ENCODE assay signal across 8 cellular contexts in the genomic region with DNA sequence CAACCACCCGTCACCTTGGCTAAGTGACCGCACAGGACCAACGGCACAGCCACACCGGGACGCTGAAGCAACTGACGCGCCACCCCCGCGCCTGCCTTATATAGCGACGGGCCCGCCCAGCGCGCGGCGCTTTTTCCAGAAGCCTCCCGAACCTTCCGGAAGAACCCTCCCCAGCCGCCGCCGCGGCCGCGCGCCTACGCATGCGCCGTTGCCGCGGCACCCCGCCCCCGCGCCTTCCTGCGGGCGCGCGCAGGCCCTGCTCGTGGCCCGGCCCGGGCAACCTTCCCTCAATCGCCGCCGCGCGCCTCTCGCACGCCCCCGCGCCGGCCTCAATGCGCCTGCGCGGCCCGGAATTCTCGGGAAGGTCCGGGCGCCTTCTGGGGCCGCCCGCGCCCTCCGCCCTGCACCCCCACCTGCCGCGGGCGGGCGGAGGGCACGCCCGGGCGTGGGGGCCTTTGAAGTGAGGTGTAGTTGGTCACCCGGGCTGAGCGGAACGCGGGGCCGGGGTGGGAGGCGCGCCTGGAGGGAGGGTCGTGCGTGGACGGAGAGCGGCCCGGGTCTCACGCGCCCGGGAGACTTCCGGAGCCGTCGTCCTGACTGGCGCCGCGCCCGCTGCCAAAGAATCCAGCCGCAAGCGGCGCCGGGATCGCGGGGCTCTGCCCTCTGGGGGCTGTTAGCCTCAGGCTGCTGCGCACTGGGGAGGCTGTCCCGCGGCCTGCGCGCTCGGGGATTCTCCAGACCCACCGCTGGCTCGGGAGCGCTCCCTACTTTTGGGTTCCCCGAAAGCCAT. TPM values are rescaled to one million over a fixed set of nuclear protein-coding genes. Genes with fewer than 3 reads are reported as not detected.
DNase-seq lines count a peak whose midpoint lies in the region; TF ChIP-seq lines count a peak whose summit lies in the region.

HSP90AA1 (minus strand) TSS at position 73 of the 790 bp plus-strand sequence. CDS start 666 bp downstream, outside the sequence.

- peaks cover 10% of the 10 kb centered on the region for H3K27me3 Mint-ChIP-seq in HFFc6 (ENCODE audit: insufficient read depth)
- H3K27me3 Mint-ChIP-seq in activated naive CD4-positive, alpha-beta T cell treated with anti-CD3 and anti-CD28 coated beads, Interleukin-2, amount 10 ng/mL, durations not matched to agents 7 days and 5 days, result no peaks in the 10 kb centered on the region

- H3K9me3 ChIP-seq in SK-N-MC (ENCODE audit: low read depth, low read length) (no peaks in the 10 kb centered on the region), suprapubic skin (no peaks in the 10 kb centered on the region)

- H3K4me1 ChIP-seq in suprapubic skin, result peaks cover 51% of the 10 kb centered on the region

- H3K9me3 Mint-ChIP-seq in HFFc6, result no peaks in the 10 kb centered on the region
- no peaks in the 10 kb centered on the region for H3K9me3 Mint-ChIP-seq in activated naive CD4-positive, alpha-beta T cell treated with anti-CD3 and anti-CD28 coated beads, Interleukin-2, amount 10 ng/mL, durations not matched to agents 7 days and 5 days

- H3K36me3 ChIP-seq in GM06990 (ENCODE audit: control insufficient read depth, insufficient read depth, low read length), result peaks cover 11% of the 10 kb centered on the region
- peaks cover 40% of the 10 kb centered on the region for H3K36me3 ChIP-seq in SK-N-MC (ENCODE audit: insufficient read depth, low read length)
- H3K36me3 ChIP-seq in suprapubic skin, result peaks cover 28% of the 10 kb centered on the region

- H3K27ac Mint-ChIP-seq in HFFc6, result peak within 1 kb of the TSS; percentile 88
- peak within 1 kb of the TSS; percentile 95 for H3K27ac Mint-ChIP-seq in activated naive CD4-positive, alpha-beta T cell treated with anti-CD3 and anti-CD28 coated beads, Interleukin-2, amount 10 ng/mL, durations not matched to agents 7 days and 5 days

- peak within 1 kb of the TSS; percentile 97 for H3K4me3 Mint-ChIP-seq in HFFc6
- peak within 1 kb of the TSS; percentile 99 for H3K4me3 Mint-ChIP-seq in activated naive CD4-positive, alpha-beta T cell treated with anti-CD3 and anti-CD28 coated beads, Interleukin-2, amount 10 ng/mL, durations not matched to agents 7 days and 5 days

- TF ChIP-seq CTCF in GM06990 (IDR thresholded peaks at IDR 0.05; ENCODE audit: insufficient read depth, low read length, poor library complexity, severe bottlenecking) (peak; percentile 6), HFFc6 (IDR thresholded peaks at IDR 0.05) (peak; percentile 40), suprapubic skin (IDR thresholded peaks at IDR 0.05) (no peak)

- peak within 1 kb of the TSS; percentile 97 for H3K9ac ChIP-seq in SK-N-MC (ENCODE audit: insufficient read length)

- H3K4me1 Mint-ChIP-seq in HFFc6 (ENCODE audit: low read depth), result peaks cover 50% of the 10 kb centered on the region
- peaks cover 62% of the 10 kb centered on the region for H3K4me1 Mint-ChIP-seq in activated naive CD4-positive, alpha-beta T cell treated with anti-CD3 and anti-CD28 coated beads, Interleukin-2, amount 10 ng/mL, durations not matched to agents 7 days and 5 days

- DNase-seq in GM06990 (ENCODE audit: extremely low read depth, insufficient read length) (peak; percentile 98), HFFc6 (peak; percentile 90), NCI-H1048 (lab: John Stamatoyannopoulos, UW) (peak; percentile 84), SK-N-MC (ENCODE audit: low read depth, low spot score) (no peak), germinal center (ENCODE audit: low spot score) (peak; percentile 97), occipital lobe (lab: John Stamatoyannopoulos, UW) (peak; percentile 77), suprapubic skin (ENCODE audit: low spot score in 2 of 2) (peak; percentile 96 to 97)
- DNase-seq in activated naive CD4-positive, alpha-beta T cell treated with anti-CD3 and anti-CD28 coated beads, Interleukin-2, amount 10 ng/mL, durations not matched to agents 7 days and 5 days, result peak; percentile 94

- H3K27ac ChIP-seq in SK-N-MC (peak within 1 kb of the TSS; percentile 96), suprapubic skin (peak within 1 kb of the TSS; percentile 100)

- H3K27me3 ChIP-seq in GM06990 (replicated peaks; ENCODE audit: control insufficient read depth, insufficient read depth, low read length), result no peaks in the 10 kb centered on the region
- no peaks in the 10 kb centered on the region for H3K27me3 ChIP-seq in suprapubic skin

- H3K36me3 Mint-ChIP-seq in HFFc6 (ENCODE audit: low read depth), result peaks cover 39% of the 10 kb centered on the region
- H3K36me3 Mint-ChIP-seq in activated naive CD4-positive, alpha-beta T cell treated with anti-CD3 and anti-CD28 coated beads, Interleukin-2, amount 10 ng/mL, durations not matched to agents 7 days and 5 days, result peaks cover 44% of the 10 kb centered on the region

- peak; percentile 95 to 99 for TF ChIP-seq POLR2A in suprapubic skin (IDR thresholded peaks at IDR 0.05)

- no peak for TF ChIP-seq EP300 in suprapubic skin (IDR thresholded peaks at IDR 0.05)

- H3K4me3 ChIP-seq in GM06990 (replicated peaks; ENCODE audit: low read depth, low read length) (peak within 1 kb of the TSS; percentile 85), SK-N-MC (peak within 1 kb of the TSS; percentile 96), suprapubic skin (peak within 1 kb of the TSS; percentile 97)

- CTCF ChIA-PET in activated naive CD4-positive, alpha-beta T cell treated with anti-CD3 and anti-CD28 coated beads, Interleukin-2, amount 10 ng/mL, durations not matched to agents 7 days and 5 days (lab: Charles Lee), result interaction anchor here (1.5 kb wide), 1 partner anchor 10 kb away, joined by 7 read pairs; no protein-coding TSS in a partner anchor

- under 1% methylated on average over 39 of the region's 106 CpGs for WGBS in suprapubic skin

RNA-seq across cellular contexts. Expression of gene HSP90AA1, which starts in this region (rescaled TPM):
- 100 to 1,000 TPM; 616 to 859 (median 665) TPM for total RNA-seq in HFFc6 (2021; fragmentation: NEBNext Ultra II Directional; extraction: Animal tissue kit (Norgen Biotek cat#: 25700))
- total RNA-seq in occipital lobe (317 TPM), suprapubic skin (100 to 1,000 TPM; 240 to 651 (median 430) TPM)

Comparison
In these comparisons a context has a peak if more than half of its experiments do, and no peak if none do; other contexts are left out.
1. CTCF ChIP-seq: peak in GM06990 (single experiment) and HFFc6 (single experiment); none in suprapubic skin (0 of 2).
2. Peak in every context shown above with its lines, with median percentiles within 50 percentile points of each other: H3K4me3 ChIP-seq.